ENCODE assay signal across 20 cellular contexts in the genomic region with DNA sequence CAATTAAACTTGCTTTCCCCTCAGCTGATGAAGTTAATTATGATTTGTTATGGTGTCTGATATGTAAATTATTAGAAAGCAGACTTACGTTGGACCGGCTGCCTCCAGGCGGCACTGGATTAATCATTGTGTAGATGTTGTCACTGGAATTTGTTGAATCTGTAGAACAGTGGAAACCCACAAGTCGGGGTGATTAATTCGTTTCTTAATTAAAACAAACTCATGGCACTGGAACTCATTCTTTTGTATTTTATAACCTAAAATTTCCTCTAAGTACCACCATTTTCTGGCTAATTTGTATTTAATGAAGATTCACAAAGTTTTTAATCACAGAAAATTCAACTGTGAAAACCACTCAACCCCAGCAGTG.
"Had no signal": no experiment of that assay in that cellular context is flagged by ENCODE, and none has a peak within 500 bp of the region (broad histone marks: within the 10 kb centered on the region; RNA-seq: fewer than 3 reads in every experiment).

No MANE protein-coding gene starts in this region.

- H3K4me3 ChIP-seq: breast epithelium, lower lobe of right lung, sigmoid colon had no signal

- H3K27ac Mint-ChIP-seq: stimulated activated effector memory CD8-positive, alpha-beta T cell treated with anti-CD3 and anti-CD28 coated beads, Interleukin-12 subunit alpha, Interleukin-12 subunit beta, amount 100 ng/mL, for 72 hours had no signal

- H3K4me1 Mint-ChIP-seq: T-cell had no signal

- H3K4me1 ChIP-seq: breast epithelium, foreskin keratinocyte, lower lobe of right lung, parathyroid adenoma had no signal

- H3K9ac ChIP-seq: parathyroid adenoma had no signal

- H3K27me3 ChIP-seq: breast epithelium, foreskin keratinocyte, neutrophil, sigmoid colon had no signal

- H3K36me3 ChIP-seq: neutrophil had no signal

- DNase-seq: activated CD4-positive, alpha-beta T cell treated with anti-CD3 and anti-CD28 coated beads, Interleukin-2, amount 50 U/mL, for 1 hour; activated CD4-positive, CD25-positive, alpha-beta regulatory T cell treated with anti-CD3 and anti-CD28 coated beads, Interleukin-2, amount 50 U/mL, for 72 hours; activated CD8-positive, alpha-beta memory T cell treated with anti-CD3 and anti-CD28 coated beads, Interleukin-2, amount 50 U/mL, for 4 hours; activated naive CD4-positive, alpha-beta T cell treated with anti-CD3 and anti-CD28 coated beads, Interleukin-2, amount 50 U/mL, for 16 hours; activated T-cell treated with anti-CD3 and anti-CD28 coated beads, Interleukin-2, amount 50 U/mL, for 4 hours; foreskin keratinocyte; islet precursor cell; left colon; sigmoid colon; stimulated activated CD4-positive, alpha-beta T cell treated with anti-CD3 and anti-CD28 coated beads, Interleukin-4, amount 100 ng/mL, for 24 hours; T-helper 9 cell had no signal

- H3K27ac ChIP-seq: epithelial cell of prostate, foreskin keratinocyte, lower lobe of right lung, parathyroid adenoma had no signal

- H3K4me3 Mint-ChIP-seq: activated T-cell treated with anti-CD3 and anti-CD28 coated beads, Interleukin-2, amount 50 U/mL, for 4 hours; naive thymus-derived CD8-positive, alpha-beta T cell; stimulated activated effector memory CD8-positive, alpha-beta T cell treated with anti-CD3 and anti-CD28 coated beads, Interleukin-12 subunit alpha, Interleukin-12 subunit beta, amount 100 ng/mL, for 72 hours; T-cell had no signal

- H3K9me3 ChIP-seq: breast epithelium, lower lobe of right lung, neutrophil, sigmoid colon had no signal

- H3K79me2 ChIP-seq: parathyroid adenoma had no signal

- ATAC-seq: activated T-cell treated with anti-CD3 and anti-CD28 coated beads, Interleukin-2, amount 50 U/mL, for 4 hours; foreskin keratinocyte; left colon; naive thymus-derived CD8-positive, alpha-beta T cell; SK-N-SH treated with all-trans-retinoic acid at 6 μM for 48 hours; stimulated activated effector memory CD8-positive, alpha-beta T cell treated with anti-CD3 and anti-CD28 coated beads, Interleukin-12 subunit alpha, Interleukin-12 subunit beta, amount 100 ng/mL, for 72 hours; T-cell had no signal

- H3K9me3 Mint-ChIP-seq: activated T-cell treated with anti-CD3 and anti-CD28 coated beads, Interleukin-2, amount 50 U/mL, for 4 hours; naive thymus-derived CD8-positive, alpha-beta T cell; stimulated activated effector memory CD8-positive, alpha-beta T cell treated with anti-CD3 and anti-CD28 coated beads, Interleukin-12 subunit alpha, Interleukin-12 subunit beta, amount 100 ng/mL, for 72 hours; T-cell had no signal

- H2AFZ ChIP-seq: parathyroid adenoma had no signal

- H3K27me3 Mint-ChIP-seq: naive thymus-derived CD8-positive, alpha-beta T cell; T-cell had no signal
